Comparison of ENCODE assay signal across 16 cellular contexts in the genomic region with DNA sequence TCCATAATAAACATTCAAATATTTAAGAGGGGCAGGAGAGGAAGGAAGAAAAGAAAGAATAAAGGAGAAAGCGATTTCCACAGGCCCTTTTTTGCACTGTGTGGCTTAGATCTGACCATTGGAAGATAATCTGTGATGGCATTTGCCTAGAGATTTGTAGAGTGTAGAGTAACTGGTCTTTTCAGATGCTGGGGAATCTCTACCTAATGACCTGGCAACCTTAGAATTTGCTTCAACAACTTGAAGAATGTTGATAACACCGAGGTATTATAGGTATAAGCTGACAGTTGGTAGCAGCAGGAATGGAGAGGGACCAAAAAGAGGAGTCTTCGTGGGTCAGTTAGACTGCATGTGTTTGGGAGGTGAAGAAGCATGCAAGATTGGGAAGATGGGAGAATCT. TPM values are rescaled to one million over a fixed set of nuclear protein-coding genes. Genes with fewer than 3 reads are reported as not detected.
DNase-seq lines count a peak whose midpoint lies in the region; ATAC-seq and TF ChIP-seq lines count a peak whose summit lies in the region.
"Had no signal": no experiment of that assay in that cellular context is flagged by ENCODE, and none has a peak within 500 bp of the region (broad histone marks: within the 10 kb centered on the region; RNA-seq: fewer than 3 reads in every experiment).

No MANE protein-coding gene starts in this region.

- TF ChIP-seq RAD21 in IMR-90 (IDR thresholded peaks at IDR 0.05; ENCODE audit: low read length) = no peak

- no peak for ATAC-seq in IMR-90 (ENCODE audit: low read depth)
- no peak for ATAC-seq in activated T-helper 17 cell treated with anti-CD3 and anti-CD28 coated beads, Interleukin-2, amount 50 U/mL, for 72 hours (replicated peaks)
- ATAC-seq: CD8-positive, alpha-beta T cell had no signal

- no peaks in the 10 kb centered on the region for H3K9me2 ChIP-seq in GM23248 (ENCODE audit: insufficient read depth)

- no peaks in the 10 kb centered on the region for H3K27me3 ChIP-seq in GM23248 (replicated peaks; ENCODE audit: insufficient read depth)
- no peaks in the 10 kb centered on the region for H3K27me3 ChIP-seq in IMR-90 (ENCODE audit: control insufficient read depth, insufficient read depth, low read length)
- H3K27me3 ChIP-seq in osteoblast (ENCODE audit: insufficient read depth, low read length) = no peaks in the 10 kb centered on the region
- H3K27me3 ChIP-seq: BLaER1 had no signal

- H2AK9ac ChIP-seq in IMR-90 (replicated peaks; ENCODE audit: low read depth, low read length, poor library complexity) = no peak overlapping the region

- H3K27ac Mint-ChIP-seq in activated T-helper 17 cell treated with anti-CD3 and anti-CD28 coated beads, Interleukin-2, amount 50 U/mL, for 72 hours = no peak overlapping the region
- H3K27ac Mint-ChIP-seq: B cell; CD4-positive, CD25-positive, alpha-beta regulatory T cell; CD8-positive, alpha-beta T cell had no signal

- peaks cover 16% of the 10 kb centered on the region for H3K4me1 ChIP-seq in GM23248 (ENCODE audit: insufficient read depth)
- H3K4me1 ChIP-seq in IMR-90 (ENCODE audit: control insufficient read depth, insufficient read depth, low read length) = peaks cover 7% of the 10 kb centered on the region
- peaks cover 24% of the 10 kb centered on the region for H3K4me1 ChIP-seq in osteoblast (ENCODE audit: insufficient read depth, low read length)
- H3K4me1 ChIP-seq: Caco-2 had no signal

- peaks cover 6% of the 10 kb centered on the region for H3K9me1 ChIP-seq in IMR-90 (ENCODE audit: insufficient read depth, low read length)

- H3K36me3 ChIP-seq in GM23248 (ENCODE audit: low read depth) (no peaks in the 10 kb centered on the region), IMR-90 (ENCODE audit: control insufficient read depth, insufficient read depth, low read length) (no peaks in the 10 kb centered on the region), osteoblast (ENCODE audit: insufficient read depth, low read length) (no peaks in the 10 kb centered on the region)
- H3K36me3 ChIP-seq: BLaER1 had no signal

- H3K36me3 Mint-ChIP-seq in activated T-helper 17 cell treated with anti-CD3 and anti-CD28 coated beads, Interleukin-2, amount 50 U/mL, for 72 hours (ENCODE audit: low read depth) = no peaks in the 10 kb centered on the region
- H3K36me3 Mint-ChIP-seq: CD4-positive, CD25-positive, alpha-beta regulatory T cell; CD8-positive, alpha-beta T cell had no signal

- H3K4me1 Mint-ChIP-seq in activated T-helper 17 cell treated with anti-CD3 and anti-CD28 coated beads, Interleukin-2, amount 50 U/mL, for 72 hours = peaks cover 9% of the 10 kb centered on the region

- intact Hi-C loops in IMR-90 (cut with micrococcal nuclease) = loop anchor here (5.0 to 10.0 kb wide), 4 partner anchors 42 to 768 kb away; a partner anchor contains a TSS

- H3K9ac ChIP-seq in GM23248 (no peak overlapping the region), IMR-90 (ENCODE audit: low read depth, low read length) (no peak overlapping the region)
- H3K9ac ChIP-seq: BLaER1 had no signal

- no peak overlapping the region for H3K4me3 Mint-ChIP-seq in activated T-helper 17 cell treated with anti-CD3 and anti-CD28 coated beads, Interleukin-2, amount 50 U/mL, for 72 hours
- H3K4me3 Mint-ChIP-seq: B cell; CD4-positive, CD25-positive, alpha-beta regulatory T cell; CD8-positive, alpha-beta T cell had no signal

- no peak overlapping the region for H3K23ac ChIP-seq in IMR-90 (ENCODE audit: low read depth, low read length)

- POLR2A ChIA-PET in IMR-90 (lab: Charles Lee; ENCODE audit: unreplicated experiment) = no interaction called here

- H3K4me2 ChIP-seq in GM23248 (ENCODE audit: unreplicated experiment) (no peak overlapping the region), IMR-90 (ENCODE audit: low read depth, low read length) (no peak overlapping the region), osteoblast (ENCODE audit: insufficient read depth, low read length) (no peak overlapping the region)
- H3K4me2 ChIP-seq: BLaER1 had no signal

- H4K91ac ChIP-seq in IMR-90 (ENCODE audit: insufficient read depth, low read depth, low read length) = no peak overlapping the region

- BruUV-seq in IMR-90 (replicated peaks; lab: Mats Ljungman, UMichigan) = no TSS peak

- peak overlapping the region; percentile 56; the same call in 1 of the 2 replicates for H2AFZ ChIP-seq in GM23248
- H2AFZ ChIP-seq in IMR-90 (replicated peaks; ENCODE audit: low read length, poor library complexity) = no peak overlapping the region
- H2AFZ ChIP-seq in osteoblast (ENCODE audit: low read length) = peak overlapping the region; percentile 20

- no peaks in the 10 kb centered on the region for H3K9me3 ChIP-seq in GM23248 (ENCODE audit: low read depth)
- H3K9me3 ChIP-seq in IMR-90 (ENCODE audit: control insufficient read depth, insufficient read depth, low read length) = no peaks in the 10 kb centered on the region
- no peaks in the 10 kb centered on the region for H3K9me3 ChIP-seq in osteoblast (ENCODE audit: low read depth, low read length)
- H3K9me3 ChIP-seq: BLaER1, Caco-2 had no signal

- H3K4me3 ChIP-seq in GM23248 (no peak overlapping the region), IMR-90 (ENCODE audit: insufficient read depth, low read depth, low read length) (no peak overlapping the region), osteoblast (ENCODE audit: insufficient read depth, low read length) (no peak overlapping the region)
- H3K4me3 ChIP-seq: BLaER1 had no signal

- CTCF ChIA-PET in IMR-90 (lab: Yijun Ruan, JAX) = no interaction called here

- H2BK20ac ChIP-seq in IMR-90 (ENCODE audit: low read depth, low read length) = no peak overlapping the region

- TF ChIP-seq POLR2A in IMR-90 (IDR thresholded peaks at IDR 0.05; ENCODE audit: low read depth, low read length) = no peak

- H3K27ac ChIP-seq in GM23248 (no peak overlapping the region), IMR-90 (ENCODE audit: insufficient read depth, low read length) (no peak overlapping the region), osteoblast (ENCODE audit: low read depth, low read length) (no peak overlapping the region)
- H3K27ac ChIP-seq: BLaER1, C4-2B had no signal

- peaks cover 22% of the 10 kb centered on the region for H3F3A ChIP-seq in GM23248 (ENCODE audit: insufficient read depth)

- DNase-seq in GM23248 (no peak), IMR-90 (no peak), osteoblast (ENCODE audit: insufficient read length, low spot score, missing footprints) (no peak), HK-2 (ENCODE audit: unreplicated experiment) (no peak), AML-193 (lab: John Stamatoyannopoulos, UW) (no peak)
- DNase-seq: Caco-2; CD4-positive, CD25-positive, alpha-beta regulatory T cell; CD8-positive, alpha-beta T cell; DMS153; DND-41; H7; HCEC 1CT had no signal

- no peaks in the 10 kb centered on the region for H4K20me1 ChIP-seq in GM23248 (ENCODE audit: insufficient read depth)
- no peaks in the 10 kb centered on the region for H4K20me1 ChIP-seq in IMR-90 (ENCODE audit: insufficient read depth, low read length)
- no peaks in the 10 kb centered on the region for H4K20me1 ChIP-seq in osteoblast (ENCODE audit: insufficient read depth, low read length)
- H4K20me1 ChIP-seq: BLaER1 had no signal

- in situ Hi-C loops in GM23248 (cut with MboI) (no loop called here), IMR-90 (cut with MboI; ENCODE audit: low sequenced_read_pairs) (loop anchor here (10.0 kb wide), 1 partner anchor 155 kb away; a partner anchor contains a TSS)

- 0 out of 3 replicates have a peak overlapping the region, but pooled peaks have one; percentile 53 for H2BK15ac ChIP-seq in IMR-90 (ENCODE audit: low read depth, low read length)

- no peaks in the 10 kb centered on the region for H3K27me3 Mint-ChIP-seq in activated T-helper 17 cell treated with anti-CD3 and anti-CD28 coated beads, Interleukin-2, amount 50 U/mL, for 72 hours
- H3K27me3 Mint-ChIP-seq: B cell; CD4-positive, CD25-positive, alpha-beta regulatory T cell had no signal

- 21 to 26% methylated on average over 3 of the region's 3 CpGs for WGBS in GM23248 (ENCODE audit: low coverage in 1 of 2, low lambda C conversion rate in 2 of 2, missing lambda C conversion rate in 2 of 2), 2 experiments
- WGBS in IMR-90 (ENCODE audit: extremely low coverage in 2 of 2, insufficient read length in 1 of 2), 2 experiments = no CpG with 5 or more reads among the region's 3 CpGs

- H3K18ac ChIP-seq in IMR-90 (ENCODE audit: low read depth, low read length) = no peak overlapping the region

- H3K14ac ChIP-seq in IMR-90 (replicated peaks; ENCODE audit: low read depth, low read length) = no peak overlapping the region

- H4K8ac ChIP-seq in IMR-90 (ENCODE audit: low read depth in 2 of 2, low read length in 2 of 2) = no peak overlapping the region

- TF ChIP-seq CTCF in IMR-90 (conservative IDR thresholded peaks at IDR 0.05; ENCODE audit: low read depth, low read length) = no peak
- TF ChIP-seq CTCF in osteoblast (IDR thresholded peaks at IDR 0.05; ENCODE audit: extremely low read depth, low read depth, low read length) = no peak

- H2BK5ac ChIP-seq in IMR-90 (ENCODE audit: low read depth, low read length, poor library complexity, severe bottlenecking) = no peak overlapping the region

- no peak overlapping the region for H3K56ac ChIP-seq in IMR-90 (ENCODE audit: extremely low read depth, insufficient read depth, low read length)

- dilution Hi-C loops in IMR-90 (cut with HindIII; ENCODE audit: low sequenced_read_pairs, unreplicated experiment) = no loop called here

- no peak overlapping the region for H2AK5ac ChIP-seq in IMR-90 (ENCODE audit: low read depth, low read length)

- H3K79me2 ChIP-seq in GM23248 (ENCODE audit: insufficient read depth) = no peaks in the 10 kb centered on the region
- H3K79me2 ChIP-seq in osteoblast (ENCODE audit: insufficient read depth, low read length) = no peaks in the 10 kb centered on the region

- H3K4ac ChIP-seq in IMR-90 (ENCODE audit: low read depth, low read length) = no peak overlapping the region

- H2BK120ac ChIP-seq in IMR-90 (ENCODE audit: low read depth, low read length) = no peak overlapping the region

- no peaks in the 10 kb centered on the region for H3K79me1 ChIP-seq in IMR-90 (ENCODE audit: low read depth in 1 of 2, low read length in 2 of 2)

- no peak overlapping the region for H4K5ac ChIP-seq in IMR-90 (ENCODE audit: low read depth, low read length)

- no peaks in the 10 kb centered on the region for H3K9me3 Mint-ChIP-seq in activated T-helper 17 cell treated with anti-CD3 and anti-CD28 coated beads, Interleukin-2, amount 50 U/mL, for 72 hours
- H3K9me3 Mint-ChIP-seq: CD4-positive, CD25-positive, alpha-beta regulatory T cell; CD8-positive, alpha-beta T cell had no signal

RNA-seq across cellular contexts. Expression of a gene that starts 20.9 kb away (rescaled TPM):
- total RNA-seq in GM23248 (2014; rRNA removed; shearing (Covaris generic)) = 27.0 and 34.3 TPM in 2 replicates
- polyA plus RNA-seq in GM23248 (2016; fragmentation: Nextera tagmentation; extraction: Ambion mirVana) (18.2 and 18.8 TPM in 2 replicates), IMR-90 (2012; rRNA removed) (8.2 and 9.1 TPM in 2 replicates)
- total RNA-seq in IMR-90 (2012; rRNA removed) (17.6 and 26.4 TPM in 2 replicates), osteoblast (34.7 and 37.4 TPM in 2 replicates)
- polyA plus RNA-seq in IMR-90 (2012; cell fraction: cytosol; rRNA removed) = 3.0 and 7.7 TPM in 2 replicates
- 0.95 and 6.8 TPM in 2 replicates for polyA plus RNA-seq in IMR-90 (2012; cell fraction: nucleus; rRNA removed; ENCODE audit: low replicate concordance)
- 10 to 100 TPM; 10.7 to 17.5 TPM for total RNA-seq in activated T-helper 17 cell treated with anti-CD3 and anti-CD28 coated beads, Interleukin-2, amount 50 U/mL, for 72 hours

RNA-seq across cellular contexts. Expression of a gene that starts 41.7 kb away (rescaled TPM):
- total RNA-seq in GM23248 (2014; rRNA removed; shearing (Covaris generic)) = 29.6 and 52.6 TPM in 2 replicates
- polyA plus RNA-seq in GM23248 (2016; fragmentation: Nextera tagmentation; extraction: Ambion mirVana) = 229 and 236 TPM in 2 replicates
- total RNA-seq in IMR-90 (2012; rRNA removed) = 46.6 and 58.6 TPM in 2 replicates
- 66.8 and 76.4 TPM in 2 replicates for polyA plus RNA-seq in IMR-90 (2012; rRNA removed)
- 20.0 and 31.5 TPM in 2 replicates for polyA plus RNA-seq in IMR-90 (2012; cell fraction: cytosol; rRNA removed)
- 3.0 and 27.9 TPM in 2 replicates for polyA plus RNA-seq in IMR-90 (2012; cell fraction: nucleus; rRNA removed; ENCODE audit: low replicate concordance)
- total RNA-seq in osteoblast = 40.5 and 48.0 TPM in 2 replicates
- 10 to 100 TPM; 33.2 to 66.2 TPM for total RNA-seq in activated T-helper 17 cell treated with anti-CD3 and anti-CD28 coated beads, Interleukin-2, amount 50 U/mL, for 72 hours

RNA-seq across cellular contexts. Expression of a gene that starts 41.9 kb away (rescaled TPM):
- total RNA-seq in GM23248 (2014; rRNA removed; shearing (Covaris generic)) = 0.76 and 1.7 TPM in 2 replicates
- polyA plus RNA-seq in GM23248 (2016; fragmentation: Nextera tagmentation; extraction: Ambion mirVana) (0.75 and 0.99 TPM in 2 replicates), IMR-90 (2012; rRNA removed) (0.75 and 0.89 TPM in 2 replicates)
- total RNA-seq in IMR-90 (2012; rRNA removed) (1.3 and 1.9 TPM in 2 replicates), osteoblast (1.8 and 2.1 TPM in 2 replicates)
- 0.15 and 0.16 TPM in 2 replicates for polyA plus RNA-seq in IMR-90 (2012; cell fraction: cytosol; rRNA removed)
- polyA plus RNA-seq in IMR-90 (2012; cell fraction: nucleus; rRNA removed; ENCODE audit: low replicate concordance) = 0.14 and 0.73 TPM in 2 replicates
- total RNA-seq in activated T-helper 17 cell treated with anti-CD3 and anti-CD28 coated beads, Interleukin-2, amount 50 U/mL, for 72 hours = 1 to 10 TPM; 2.8 to 2.9 TPM
